Comparison of ENCODE assay signal across 9 cellular contexts in genomic region chr2:98043101-98043500, GRCh38. TPM values are rescaled to one million over a fixed set of nuclear protein-coding genes. Genes with fewer than 3 reads are reported as not detected.
"Had no signal": no experiment of that assay in that cellular context is flagged by ENCODE, and none has a peak within 500 bp of the region (broad histone marks: within the 10 kb centered on the region; RNA-seq: fewer than 3 reads in every experiment).

No MANE protein-coding gene starts in this region.

- H3K27ac ChIP-seq: GM23248, HL-60 had no signal

- H3K27ac Mint-ChIP-seq: H9, IgD-negative memory B cell had no signal

- DNase-seq: GM23248, H9, HCEC 1CT, KBM-7 had no signal

- H3K27me3 Mint-ChIP-seq: IgD-negative memory B cell had no signal

- ATAC-seq: HepG2 had no signal

- H3K9ac ChIP-seq: GM23248 had no signal

- H2AFZ ChIP-seq: GM23248 had no signal

- H3K4me3 Mint-ChIP-seq: H9, IgD-negative memory B cell had no signal

- H3K4me3 ChIP-seq: GM23248 had no signal

RNA-seq across cellular contexts. Expression of gene VWA3B, which starts 43.9 kb away (rescaled TPM):
- total RNA-seq: GM23248, H1, H9, HepG2, HT1080 had no signal
- polyA plus RNA-seq: GM23248, H1, HepG2, IgD-negative memory B cell had no signal
